ENCODE assay signal across 22 cellular contexts in the genomic region with DNA sequence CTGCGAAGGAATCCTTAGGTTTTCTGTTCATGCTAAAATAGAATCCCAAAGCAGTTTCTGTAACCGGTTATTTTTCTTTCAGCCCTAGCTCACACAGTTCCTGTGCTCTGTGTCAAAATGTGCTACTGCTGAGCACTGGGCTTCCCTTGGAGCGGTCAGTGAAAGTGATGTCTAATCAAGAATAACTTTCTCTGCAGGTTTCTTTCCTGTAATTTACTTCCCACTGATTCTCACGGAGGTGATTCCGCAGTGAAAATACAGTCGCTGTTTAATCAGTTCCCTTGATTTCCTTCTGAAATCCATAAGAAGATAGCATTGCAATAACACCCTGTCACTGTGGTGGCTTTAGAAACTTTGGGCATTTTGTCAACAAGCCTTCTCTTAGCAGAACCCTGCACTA.
DNase-seq lines count a peak whose midpoint lies in the region; ATAC-seq, FAIRE-seq and TF ChIP-seq lines count a peak whose summit lies in the region.
"Had no signal": no experiment of that assay in that cellular context is flagged by ENCODE, and none has a peak within 500 bp of the region (broad histone marks: within the 10 kb centered on the region; RNA-seq: fewer than 3 reads in every experiment).

No MANE protein-coding gene starts in this region.

- H2AK5ac ChIP-seq in H1 (ENCODE audit: low read depth, low read length) = no peak overlapping the region

- H3K27me3 Mint-ChIP-seq in GM23338 (ENCODE audit: insufficient read depth, low read depth, poor library complexity) (no peaks in the 10 kb centered on the region), WTC11 (ENCODE audit: low read depth) (peaks cover 3% of the 10 kb centered on the region; the same call in 1 of the 2 replicates), progenitor cell of endocrine pancreas (peaks cover 6% of the 10 kb centered on the region)
- H3K27me3 Mint-ChIP-seq: B cell; CD4-positive, alpha-beta T cell; CD8-positive, alpha-beta memory T cell had no signal

- H3K79me2 ChIP-seq in GM23338 (replicated peaks; ENCODE audit: insufficient read depth) (no peaks in the 10 kb centered on the region), H1 (ENCODE audit: control insufficient read depth in 1 of 2, insufficient read depth in 2 of 2, low read length in 2 of 2) (no peaks in the 10 kb centered on the region), smooth muscle cell (ENCODE audit: low read depth) (no peaks in the 10 kb centered on the region)

- H3K36me3 ChIP-seq in GM23338 (ENCODE audit: insufficient read depth) = no peaks in the 10 kb centered on the region
- H3K36me3 ChIP-seq in H1 (ENCODE audit: control insufficient read depth in 2 of 4, insufficient read depth in 4 of 4, low read length in 3 of 4) = no peaks in the 10 kb centered on the region
- no peaks in the 10 kb centered on the region for H3K36me3 ChIP-seq in smooth muscle cell (ENCODE audit: low read depth)
- H3K36me3 ChIP-seq: BLaER1, HAP-1 had no signal

- no peak overlapping the region for H2BK12ac ChIP-seq in H1 (ENCODE audit: low read depth, low read length)

- H3K9me3 Mint-ChIP-seq in GM23338 (no peaks in the 10 kb centered on the region), WTC11 (peaks cover 5% of the 10 kb centered on the region), progenitor cell of endocrine pancreas (ENCODE audit: low read depth) (peaks cover 5% of the 10 kb centered on the region)

- H3K27me3 ChIP-seq in GM23338 (ENCODE audit: insufficient read depth) = no peaks in the 10 kb centered on the region
- H3K27me3 ChIP-seq in H1 (replicated peaks in 1 of 4; ENCODE audit: control insufficient read depth in 3 of 4, extremely low read depth in 1 of 4, insufficient read depth in 3 of 4, low read length in 3 of 4) = no peaks in the 10 kb centered on the region
- H3K27me3 ChIP-seq in smooth muscle cell (ENCODE audit: low read depth) = no peaks in the 10 kb centered on the region
- H3K27me3 ChIP-seq: BLaER1 had no signal

- no peak overlapping the region for H4K5ac ChIP-seq in H1 (ENCODE audit: insufficient read length, low read depth, low read length)

- CTCF ChIA-PET in WTC11 (lab: Charles Lee) (no interaction called here), H1 (lab: Charles Lee; ENCODE audit: partially characterized antibody) (interaction anchor here (1.4 kb wide), 1 partner anchor 77 kb away, joined by 3 read pairs; no protein-coding TSS in a partner anchor)

- H2BK15ac ChIP-seq in H1 (ENCODE audit: low read length) = no peak overlapping the region

- no peak overlapping the region for H3K56ac ChIP-seq in H1 (replicated peaks; ENCODE audit: insufficient read length, low read depth, low read length)

- H3K4me1 Mint-ChIP-seq in GM23338 (no peaks in the 10 kb centered on the region; the same call in 1 of the 3 replicates), WTC11 (peaks cover 31% of the 10 kb centered on the region), progenitor cell of endocrine pancreas (ENCODE audit: low read depth) (no peaks in the 10 kb centered on the region)
- H3K4me1 Mint-ChIP-seq: B cell; CD14-positive monocyte; CD8-positive, alpha-beta memory T cell had no signal

- ATAC-seq in GM23338 (no peak; the same call in 2 of the 3 replicates), WTC11 (peak; percentile 64), GM19452 (IDR thresholded peaks at IDR 0.05; ENCODE audit: unreplicated experiment) (no peak)

- no peak overlapping the region for H3K9ac ChIP-seq in H1 (replicated peaks in 1 of 4; ENCODE audit: extremely low read depth in 1 of 4, low read depth in 3 of 4, low read length in 3 of 4)
- no peak overlapping the region for H3K9ac ChIP-seq in smooth muscle cell (ENCODE audit: low read depth)
- H3K9ac ChIP-seq: BLaER1, GM23248 had no signal

- H3K4me3 Mint-ChIP-seq in GM23338 = no peak overlapping the region
- no peak overlapping the region for H3K4me3 Mint-ChIP-seq in WTC11
- no peak overlapping the region for H3K4me3 Mint-ChIP-seq in progenitor cell of endocrine pancreas (ENCODE audit: low read depth)
- H3K4me3 Mint-ChIP-seq: B cell; CD14-positive monocyte; CD4-positive, alpha-beta T cell; CD8-positive, alpha-beta memory T cell; HFFc6 had no signal

- H4K91ac ChIP-seq in H1 (replicated peaks; ENCODE audit: insufficient read length, low read length) = no peak overlapping the region

- H3K4me1 ChIP-seq in GM23338 (ENCODE audit: insufficient read depth) = 0 out of 2 replicates have a peak, but pooled peaks cover 8% of the 10 kb centered on the region
- no peaks in the 10 kb centered on the region for H3K4me1 ChIP-seq in H1 (replicated peaks in 1 of 4; ENCODE audit: control insufficient read depth in 3 of 4, insufficient read depth in 4 of 4, low read length in 3 of 4)
- no peaks in the 10 kb centered on the region for H3K4me1 ChIP-seq in smooth muscle cell (ENCODE audit: low read depth)
- H3K4me1 ChIP-seq: BLaER1, HAP-1 had no signal

- H4K20me1 ChIP-seq in GM23338 (replicated peaks; ENCODE audit: insufficient read depth) = no peaks in the 10 kb centered on the region
- no peaks in the 10 kb centered on the region for H4K20me1 ChIP-seq in H1 (replicated peaks in 1 of 2; ENCODE audit: control insufficient read depth in 1 of 2, insufficient read depth in 2 of 2, low read length in 2 of 2)
- no peaks in the 10 kb centered on the region for H4K20me1 ChIP-seq in smooth muscle cell (ENCODE audit: low read depth)
- H4K20me1 ChIP-seq: BLaER1 had no signal

- TF ChIP-seq POLR2A in H1 (IDR thresholded peaks at IDR 0.05; ENCODE audit: control extremely low read depth in 1 of 2, low read depth in 2 of 2, low read length in 2 of 2) = no peak

- H2AFZ ChIP-seq in GM23338 (peak overlapping the region; percentile 66; the same call in 1 of the 2 replicates), H1 (ENCODE audit: low read length) (peak overlapping the region; percentile 61; the same call in 1 of the 2 replicates), smooth muscle cell (ENCODE audit: low read depth) (no peak overlapping the region)
- H2AFZ ChIP-seq: GM23248 had no signal

- H3K14ac ChIP-seq in H1 (ENCODE audit: insufficient read length) = no peak overlapping the region

- H2BK5ac ChIP-seq in H1 (ENCODE audit: low read depth, low read length) = no peak overlapping the region

- WGBS in H1 (ENCODE audit: extremely low coverage in 1 of 2, insufficient coverage in 1 of 2, insufficient read length in 1 of 2, insufficient replicate concordance in 2 of 2, low coverage in 1 of 2, low lambda C conversion rate in 2 of 2, missing lambda C conversion rate in 1 of 2), 2 experiments = 85% methylated on average over 6 of the region's 6 CpGs; no CpG with 5 or more reads in 1 of the 2 experiments
- 87% methylated on average over 6 of the region's 6 CpGs for WGBS in smooth muscle cell (ENCODE audit: low lambda C conversion rate)

- no peaks in the 10 kb centered on the region for H3K79me1 ChIP-seq in H1 (ENCODE audit: low read depth, low read length)

- H3K23ac ChIP-seq in H1 (ENCODE audit: insufficient read length) = no peak overlapping the region

- H3K9me2 ChIP-seq in GM23338 (ENCODE audit: insufficient read depth) = 0 out of 2 replicates have a peak, but pooled peaks cover 3% of the 10 kb centered on the region

- POLR2A ChIA-PET in WTC11 (lab: Charles Lee) (no interaction called here), H1 (lab: Charles Lee; ENCODE audit: partially characterized antibody) (no interaction called here)

- H3K9me3 ChIP-seq in H1 (ENCODE audit: insufficient read depth in 2 of 2, low read depth in 1 of 2, low read length in 1 of 2) (no peaks in the 10 kb centered on the region), smooth muscle cell (replicated peaks; ENCODE audit: low read depth) (no peaks in the 10 kb centered on the region)
- H3K9me3 ChIP-seq: BLaER1, HAP-1 had no signal

- H3K18ac ChIP-seq in H1 (ENCODE audit: extremely low read depth, low read length) = no peak overlapping the region

- no peak overlapping the region for H2BK120ac ChIP-seq in H1 (replicated peaks; ENCODE audit: low read depth, low read length)

- H3K23me2 ChIP-seq in H1 (ENCODE audit: low read depth, low read length) = no peaks in the 10 kb centered on the region

- no peak overlapping the region for H2BK20ac ChIP-seq in H1 (ENCODE audit: low read length)

- H3K4me2 ChIP-seq in GM23338 = no peak overlapping the region
- no peak overlapping the region for H3K4me2 ChIP-seq in H1 (ENCODE audit: insufficient read depth in 1 of 2, low read depth in 2 of 2, low read length in 2 of 2)
- no peak overlapping the region for H3K4me2 ChIP-seq in smooth muscle cell
- H3K4me2 ChIP-seq: BLaER1 had no signal

- DNase-seq in GM23338 (ENCODE audit: low spot score) (no peak), WTC11 (ENCODE audit: low spot score) (no peak), H1 (ENCODE audit: low read depth in 1 of 2, low spot score in 2 of 2) (no peak), smooth muscle cell (lab: John Stamatoyannopoulos, UW; ENCODE audit: unreplicated experiment) (no peak), progenitor cell of endocrine pancreas (ENCODE audit: low spot score, unreplicated experiment) (no peak)
- DNase-seq: CD4-positive, alpha-beta T cell; CD8-positive, alpha-beta memory T cell; DMS 273 treated with DMSO at 0.1 percent for 48 hours; DMS79; EL; GF-D8; GM23248; HFFc6 had no signal

- no peaks in the 10 kb centered on the region for H3F3A ChIP-seq in GM23338 (replicated peaks; ENCODE audit: low read depth)
- H3F3A ChIP-seq in smooth muscle cell (ENCODE audit: low read depth) = no peaks in the 10 kb centered on the region

- H3K4me3 ChIP-seq in GM23338 (no peak overlapping the region), H1 (ENCODE audit: extremely low read depth in 1 of 4, insufficient read depth in 2 of 4, low read depth in 3 of 4, low read length in 4 of 4) (no peak overlapping the region), smooth muscle cell (no peak overlapping the region)
- H3K4me3 ChIP-seq: BLaER1, GM23248, HAP-1 had no signal

- no peak for TF ChIP-seq RAD21 in H1 (IDR thresholded peaks at IDR 0.05 in 1 of 2, conservative IDR thresholded peaks at IDR 0.05 in 1 of 2; ENCODE audit: low read depth in 2 of 2, low read length in 2 of 2)

- TF ChIP-seq EP300 in H1 (IDR thresholded peaks at IDR 0.05; ENCODE audit: borderline replicate concordance in 1 of 2, low read depth in 2 of 2, low read length in 2 of 2) = no peak

- H4K8ac ChIP-seq in H1 (ENCODE audit: extremely low read depth, insufficient read depth, low read length) = no peak overlapping the region

- TF ChIP-seq CTCF in GM23338 (conservative IDR thresholded peaks at IDR 0.05; ENCODE audit: low read depth in 2 of 2) = no peak
- no peak for TF ChIP-seq CTCF in WTC11 (IDR thresholded peaks at IDR 0.05)
- TF ChIP-seq CTCF in H1 (IDR thresholded peaks at IDR 0.05; ENCODE audit: control extremely low read depth in 1 of 3, insufficient read depth in 1 of 3, low read depth in 1 of 3, low read length in 3 of 3) = no peak
- TF ChIP-seq CTCF in smooth muscle cell (IDR thresholded peaks at IDR 0.05; ENCODE audit: borderline replicate concordance, insufficient read depth, poor library complexity, severe bottlenecking) = no peak
- no peak for TF ChIP-seq CTCF in progenitor cell of endocrine pancreas (IDR thresholded peaks at IDR 0.05; ENCODE audit: unreplicated experiment)

- H3K27ac Mint-ChIP-seq in GM23338 (no peak overlapping the region), WTC11 (peak overlapping the region; percentile 4; the same call in 1 of the 2 replicates), progenitor cell of endocrine pancreas (no peak overlapping the region)
- H3K27ac Mint-ChIP-seq: B cell; CD14-positive monocyte; CD4-positive, alpha-beta T cell; CD8-positive, alpha-beta memory T cell; HFFc6 had no signal

- H3K27ac ChIP-seq in GM23338 (ENCODE audit: low read depth) = no peak overlapping the region
- H3K27ac ChIP-seq in H1 (ENCODE audit: low read depth, low read length) = no peak overlapping the region
- no peak overlapping the region for H3K27ac ChIP-seq in smooth muscle cell (ENCODE audit: low read depth)
- H3K27ac ChIP-seq: BLaER1, GM23248 had no signal

- no peak for FAIRE-seq in H1 (lab: Jason Lieb, UNC)
- FAIRE-seq: D721Med, GM12891, GM18507, H54 had no signal

- H3K36me3 Mint-ChIP-seq in GM23338 (ENCODE audit: low read depth) (no peaks in the 10 kb centered on the region), WTC11 (no peaks in the 10 kb centered on the region), progenitor cell of endocrine pancreas (ENCODE audit: insufficient read depth) (no peaks in the 10 kb centered on the region)
- H3K36me3 Mint-ChIP-seq: CD14-positive monocyte; CD8-positive, alpha-beta memory T cell had no signal

- no peak overlapping the region for H3K4ac ChIP-seq in H1 (replicated peaks; ENCODE audit: insufficient read length, low read depth, low read length)
